Comparison of ENCODE assay signal across 8 cellular contexts in genomic region chr3:113051222-113051804, GRCh38.
DNase-seq lines count a peak whose midpoint lies in the region; ATAC-seq and TF ChIP-seq lines count a peak whose summit lies in the region.

No MANE protein-coding gene starts in this region.

- TF ChIP-seq CTCF in GM12865 (IDR thresholded peaks at IDR 0.05; ENCODE audit: insufficient read depth, low read depth, low read length, missing control alignments) (peak; percentile 79), heart right ventricle (IDR thresholded peaks at IDR 0.05) (peak; percentile 80 to 98 (median 96))

- H3K4me3 ChIP-seq in GM12865 (ENCODE audit: low read depth, low read length): no peak overlapping the region
- H3K4me3 ChIP-seq in heart right ventricle: peak overlapping the region in 1 of 10 donors; percentile 17
- H3K4me3 ChIP-seq in rectal smooth muscle tissue (ENCODE audit: low read length): no peak overlapping the region
- peak overlapping the region in 1 of 2 donors; percentile 32 for H3K4me3 ChIP-seq in aorta (ENCODE audit: low read length in 2 of 2)

- H3K9me3 ChIP-seq in heart right ventricle: no peaks in the 10 kb centered on the region
- no peaks in the 10 kb centered on the region for H3K9me3 ChIP-seq in aorta (ENCODE audit: control insufficient read depth, low read length)

- no peaks in the 10 kb centered on the region for H3K27me3 ChIP-seq in heart right ventricle
- H3K27me3 ChIP-seq in rectal smooth muscle tissue (ENCODE audit: control insufficient read depth, insufficient read depth, low read length): no peaks in the 10 kb centered on the region
- H3K27me3 ChIP-seq in aorta (ENCODE audit: control insufficient read depth in 1 of 2, insufficient read depth in 2 of 2, low read length in 1 of 2): no peaks in the 10 kb centered on the region

- no peak overlapping the region for H3K9ac ChIP-seq in rectal smooth muscle tissue (ENCODE audit: low read length)

- DNase-seq in GM12865 (ENCODE audit: low read depth) (peak; percentile 88), NCI-H1092 treated with DMSO at 0.1 percent for 48 hours (lab: John Stamatoyannopoulos, UW) (peak; percentile 66), SKM-1 treated with dmso at 0.1 percent for 144 hours (lab: John Stamatoyannopoulos, UW; ENCODE audit: unreplicated experiment) (peak; percentile 69), heart right ventricle (peak; percentile 60 to 89), aorta (peak; percentile 83 to 91)
- DNase-seq in activated naive CD8-positive, alpha-beta T cell treated with anti-CD3 and anti-CD28 coated beads, Interleukin-2, amount 50 U/mL, for 16 hours (ENCODE audit: low read depth, low spot score): peak; percentile 73

- peak; percentile 84 for ATAC-seq in HG02623 (IDR thresholded peaks at IDR 0.05; ENCODE audit: unreplicated experiment)
- ATAC-seq in heart right ventricle: peak; percentile 81 to 97 (median 96)
- peak; percentile 99 for ATAC-seq in aorta (ENCODE audit: low FRiP score)

- H3K4me1 ChIP-seq in heart right ventricle (peaks cover 0 to 32% (median 5%) of the 10 kb centered on the region in 9 donors), rectal smooth muscle tissue (ENCODE audit: control insufficient read depth, insufficient read depth, low read length) (peaks cover 9% of the 10 kb centered on the region), aorta (ENCODE audit: control insufficient read depth in 1 of 2, insufficient read depth in 2 of 2, low read length in 2 of 2) (no peaks in the 10 kb centered on the region)

- no peaks in the 10 kb centered on the region for H3K36me3 ChIP-seq in heart right ventricle
- no peaks in the 10 kb centered on the region for H3K36me3 ChIP-seq in rectal smooth muscle tissue (ENCODE audit: control insufficient read depth, insufficient read depth, low read length)
- H3K36me3 ChIP-seq in aorta (ENCODE audit: control insufficient read depth in 1 of 2, insufficient read depth in 2 of 2, low read length in 1 of 2): no peaks in the 10 kb centered on the region

- 17 to 20% methylated on average over 17 of the region's 17 CpGs for WGBS in heart right ventricle, 2 donors
- 2 to 3% methylated on average over 17 of the region's 17 CpGs for WGBS in aorta, 2 donors

- intact Hi-C loops in heart right ventricle (cut with DNase I): loop anchor here in 8 of 10 donors (1.0 to 10.0 kb wide), 8 partner anchors 83 to 576 kb away; partner anchors contain the start of gene BOC (in 1 of the 8)
- intact Hi-C loops in aorta (cut with DNase I): loop anchor here (1.0 to 10.0 kb wide), 5 partner anchors 81 to 573 kb away; no protein-coding TSS in a partner anchor

- H3K27ac ChIP-seq in heart right ventricle (no peak overlapping the region), rectal smooth muscle tissue (ENCODE audit: low read depth, low read length) (peak overlapping the region; percentile 61), aorta (ENCODE audit: low read depth in 1 of 2, low read length in 2 of 2) (no peak overlapping the region)
